In the genomic region with DNA sequence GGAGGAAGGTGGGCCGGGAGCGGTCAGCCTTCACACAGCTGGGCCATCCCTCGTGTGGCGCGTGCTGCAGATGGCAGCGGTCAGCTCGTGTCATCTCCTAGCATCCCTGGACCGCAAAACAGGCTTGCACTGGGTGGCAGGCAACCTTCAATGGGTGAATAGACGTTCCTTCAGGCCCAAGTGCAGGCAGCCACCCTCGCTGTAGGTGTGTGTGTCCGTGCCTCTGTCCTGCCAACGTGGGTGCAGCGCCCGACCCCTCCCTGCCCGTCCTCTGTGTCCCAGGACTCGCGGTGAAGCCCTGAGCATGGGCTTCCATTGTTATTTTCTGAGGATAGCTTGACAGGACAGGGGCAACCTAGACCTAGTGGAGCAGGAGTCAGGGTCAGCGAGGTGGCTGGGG, we compare ENCODE assay signal across 4 cellular contexts.
"Had no signal": no experiment of that assay in that cellular context is flagged by ENCODE, and none has a peak within 500 bp of the region (broad histone marks: within the 10 kb centered on the region; RNA-seq: fewer than 3 reads in every experiment).

No MANE protein-coding gene starts in this region.

- H3K4me3 Mint-ChIP-seq: GM23338, H9 had no signal

- ATAC-seq: K562 had no signal

- H2AFZ ChIP-seq: GM23338 had no signal

- DNase-seq: H9, HCEC 1CT had no signal

- H3K4me2 ChIP-seq: GM23338 had no signal

- H3K4me3 ChIP-seq: GM23338, K562 had no signal

- H3K27ac Mint-ChIP-seq: GM23338 had no signal
